14 cellular contexts compared by ENCODE assay signal in the genomic region with DNA sequence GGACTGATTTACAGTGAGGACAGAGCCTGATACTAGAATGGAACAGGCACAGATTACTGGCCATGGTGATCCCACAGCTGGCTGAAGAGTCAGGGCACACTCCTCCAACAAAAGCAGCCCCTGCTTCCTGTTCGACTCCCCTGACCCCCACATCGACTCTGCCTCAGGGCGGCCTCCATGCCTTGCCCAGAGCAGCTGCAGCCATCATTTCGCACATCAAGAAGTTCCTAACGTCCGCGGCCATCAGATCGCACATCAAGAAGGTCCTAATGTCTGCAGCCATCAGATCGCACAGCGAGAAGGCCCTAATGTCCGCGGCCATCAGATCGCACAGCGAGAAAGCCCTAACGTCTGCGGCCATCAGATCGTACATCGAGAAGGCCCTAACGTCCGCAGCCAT.
DNase-seq lines count a peak whose midpoint lies in the region; ATAC-seq and TF ChIP-seq lines count a peak whose summit lies in the region.
"Had no signal": no experiment of that assay in that cellular context is flagged by ENCODE, and none has a peak within 500 bp of the region (broad histone marks: within the 10 kb centered on the region; RNA-seq: fewer than 3 reads in every experiment).

No MANE protein-coding gene starts in this region.

- 0 out of 2 replicates have a peak overlapping the region, but pooled peaks have one; percentile 2 for H3K14ac ChIP-seq in H9 (ENCODE audit: insufficient read depth, low read length)

- H3K27ac ChIP-seq in H9 (ENCODE audit: insufficient read length, low read depth, low read length) = no peak overlapping the region
- no peak overlapping the region for H3K27ac ChIP-seq in vagina

- H3K27me3 ChIP-seq in H9 (ENCODE audit: insufficient read depth, low read length) (no peaks in the 10 kb centered on the region), vagina (no peaks in the 10 kb centered on the region)

- no peak overlapping the region for H3K23ac ChIP-seq in H9 (ENCODE audit: insufficient read length, low read depth, low read length)

- no peak overlapping the region for H4K5ac ChIP-seq in H9 (ENCODE audit: insufficient read length, low read depth, low read length)

- H2BK20ac ChIP-seq in H9 (ENCODE audit: low read depth, low read length, poor library complexity, severe bottlenecking) = no peak overlapping the region

- TF ChIP-seq CTCF in H9 (conservative IDR thresholded peaks at IDR 0.05) (no peak), WTC11 (IDR thresholded peaks at IDR 0.05) (no peak), mesothelial cell of epicardium (IDR thresholded peaks at IDR 0.05; ENCODE audit: unreplicated experiment) (no peak), vagina (IDR thresholded peaks at IDR 0.05) (no peak)

- TF ChIP-seq POLR2A in vagina (IDR thresholded peaks at IDR 0.05) = no peak

- H3T11ph ChIP-seq in H9 (ENCODE audit: low read length) = no peak overlapping the region

- ATAC-seq in WTC11 (peak; percentile 22; the same call in 1 of the 2 replicates), HG03354 (IDR thresholded peaks at IDR 0.05; ENCODE audit: poor library complexity, severe bottlenecking, unreplicated experiment) (no peak)
- no peak for ATAC-seq in stimulated activated naive B cell treated with anti-CD40 and anti-IgM and Interleukin-4, amounts not matched to agents 10 μg/mL and 1 μg/mL and 100 μg/mL, for 72 hours (replicated peaks)
- ATAC-seq: CD8-positive, alpha-beta T cell; HCT116; K562 had no signal

- no peak overlapping the region for H3K4ac ChIP-seq in H9 (ENCODE audit: low read depth, low read length)

- H3K4me3 Mint-ChIP-seq in H9 (no peak overlapping the region), WTC11 (no peak overlapping the region), mesothelial cell of epicardium (no peak overlapping the region)
- H3K4me3 Mint-ChIP-seq in stimulated activated naive B cell treated with anti-CD40 and anti-IgM and Interleukin-4, amounts not matched to agents 10 μg/mL and 1 μg/mL and 100 μg/mL, for 72 hours = no peak overlapping the region
- H3K4me3 Mint-ChIP-seq: CD14-positive monocyte; CD8-positive, alpha-beta T cell had no signal

- no peaks in the 10 kb centered on the region for H3K36me3 Mint-ChIP-seq in H9 (ENCODE audit: insufficient read depth in 1 of 3, low read depth in 3 of 3)
- H3K36me3 Mint-ChIP-seq in WTC11 = no peaks in the 10 kb centered on the region
- no peaks in the 10 kb centered on the region for H3K36me3 Mint-ChIP-seq in mesothelial cell of epicardium
- no peaks in the 10 kb centered on the region for H3K36me3 Mint-ChIP-seq in stimulated activated naive B cell treated with anti-CD40 and anti-IgM and Interleukin-4, amounts not matched to agents 10 μg/mL and 1 μg/mL and 100 μg/mL, for 72 hours
- H3K36me3 Mint-ChIP-seq: CD14-positive monocyte; CD8-positive, alpha-beta T cell had no signal

- no peak overlapping the region for H2BK5ac ChIP-seq in H9 (ENCODE audit: insufficient read length, low read length)

- no peak overlapping the region for H2AK5ac ChIP-seq in H9 (ENCODE audit: insufficient read length, low read length)

- no peak overlapping the region for H4K91ac ChIP-seq in H9 (ENCODE audit: insufficient read length, low read depth, low read length)

- no peak overlapping the region for H3K4me2 ChIP-seq in H9 (ENCODE audit: insufficient read depth, insufficient read length, low read length)

- no peak overlapping the region for H2BK12ac ChIP-seq in H9 (ENCODE audit: insufficient read length, low read depth, low read length)

- no peak overlapping the region for H2BK15ac ChIP-seq in H9 (ENCODE audit: low read depth, low read length)

- H3K4me1 ChIP-seq in H9 (ENCODE audit: insufficient read depth, low read length) (peaks cover 7% of the 10 kb centered on the region; the same call in 1 of the 2 replicates), vagina (no peaks in the 10 kb centered on the region)

- no peaks in the 10 kb centered on the region for H3K27me3 Mint-ChIP-seq in H9 (ENCODE audit: low read depth)
- no peaks in the 10 kb centered on the region for H3K27me3 Mint-ChIP-seq in WTC11 (ENCODE audit: low read depth)
- H3K27me3 Mint-ChIP-seq in mesothelial cell of epicardium (ENCODE audit: low read depth) = peaks cover 25% of the 10 kb centered on the region
- H3K27me3 Mint-ChIP-seq in stimulated activated naive B cell treated with anti-CD40 and anti-IgM and Interleukin-4, amounts not matched to agents 10 μg/mL and 1 μg/mL and 100 μg/mL, for 72 hours = peaks cover 0 to 3% of the 10 kb centered on the region in 2 donors

- DNase-seq in H9 = no peak
- DNase-seq in WTC11 (ENCODE audit: low spot score) = no peak
- no peak for DNase-seq in mesothelial cell of epicardium (ENCODE audit: low spot score in 2 of 2, unreplicated experiment in 2 of 2)
- DNase-seq in vagina (ENCODE audit: extremely low spot score in 2 of 2) = peak; percentile 62 to 79
- DNase-seq in NAMALWA (ENCODE audit: low spot score) = no peak
- DNase-seq in stimulated activated naive B cell treated with anti-CD40 and anti-IgM and Interleukin-4, amounts not matched to agents 10 μg/mL and 1 μg/mL and 100 μg/mL, for 72 hours = no peak
- DNase-seq: CD8-positive, alpha-beta T cell; COR-L47; DND-41; GDM1 had no signal

- no CpG with 5 or more reads among the region's 20 CpGs for WGBS in H9 (ENCODE audit: extremely low coverage, insufficient read length, low lambda C conversion rate)

- H3K36me3 ChIP-seq in vagina = no peaks in the 10 kb centered on the region

- H4K20me1 ChIP-seq in H9 (ENCODE audit: control insufficient read depth, insufficient read depth, insufficient read length) = no peaks in the 10 kb centered on the region

- H3K9ac ChIP-seq in H9 (ENCODE audit: extremely low read depth, insufficient read length, low read length) = no peak overlapping the region

- peak overlapping the region in 1 of 3 experiments; percentile 86; a peak in 4 of 7 replicates for H3K27ac Mint-ChIP-seq in H9
- H3K27ac Mint-ChIP-seq in WTC11 = no peak overlapping the region
- peak overlapping the region; percentile 5 for H3K27ac Mint-ChIP-seq in mesothelial cell of epicardium
- no peak overlapping the region for H3K27ac Mint-ChIP-seq in stimulated activated naive B cell treated with anti-CD40 and anti-IgM and Interleukin-4, amounts not matched to agents 10 μg/mL and 1 μg/mL and 100 μg/mL, for 72 hours
- H3K27ac Mint-ChIP-seq: CD8-positive, alpha-beta T cell had no signal

- no peak overlapping the region for H2AFZ ChIP-seq in H9 (ENCODE audit: low read length)

- H3K79me2 ChIP-seq in H9 (ENCODE audit: insufficient read depth, low read length) = no peaks in the 10 kb centered on the region

- H3K79me1 ChIP-seq in H9 (ENCODE audit: insufficient read depth, low read depth, low read length, poor library complexity, severe bottlenecking) = no peaks in the 10 kb centered on the region

- no peak overlapping the region for H3K56ac ChIP-seq in H9 (ENCODE audit: insufficient read length, low read depth, low read length)

- CTCF ChIA-PET in WTC11 (lab: Charles Lee) = interaction anchor here (1.1 kb wide), 1 partner anchor 120 kb away, joined by 3 read pairs; no protein-coding TSS in a partner anchor

- H3K4me1 Mint-ChIP-seq in H9 (peaks cover 12 to 19% of the 10 kb centered on the region in 2 experiments), WTC11 (peaks cover 17% of the 10 kb centered on the region), mesothelial cell of epicardium (no peaks in the 10 kb centered on the region)
- no peaks in the 10 kb centered on the region for H3K4me1 Mint-ChIP-seq in stimulated activated naive B cell treated with anti-CD40 and anti-IgM and Interleukin-4, amounts not matched to agents 10 μg/mL and 1 μg/mL and 100 μg/mL, for 72 hours
- H3K4me1 Mint-ChIP-seq: CD14-positive monocyte had no signal

- intact Hi-C loops in vagina (cut with DNase I) = no loop called here

- H3K9me3 Mint-ChIP-seq in H9 (no peaks in the 10 kb centered on the region), WTC11 (no peaks in the 10 kb centered on the region), mesothelial cell of epicardium (no peaks in the 10 kb centered on the region)
- H3K9me3 Mint-ChIP-seq in stimulated activated naive B cell treated with anti-CD40 and anti-IgM and Interleukin-4, amounts not matched to agents 10 μg/mL and 1 μg/mL and 100 μg/mL, for 72 hours = no peaks in the 10 kb centered on the region
- H3K9me3 Mint-ChIP-seq: CD14-positive monocyte; CD8-positive, alpha-beta T cell had no signal

- H3K9me3 ChIP-seq in H9 (ENCODE audit: control insufficient read depth, low read depth, low read length) (no peaks in the 10 kb centered on the region), vagina (no peaks in the 10 kb centered on the region)

- H3K18ac ChIP-seq in H9 (ENCODE audit: insufficient read length, low read depth, low read length) = no peak overlapping the region

- H2BK120ac ChIP-seq in H9 (ENCODE audit: low read depth, low read length, poor library complexity, severe bottlenecking) = no peak overlapping the region

- POLR2A ChIA-PET in WTC11 (lab: Charles Lee) = no interaction called here

- no peak overlapping the region for H4K8ac ChIP-seq in H9 (replicated peaks; ENCODE audit: insufficient read length, low read depth, low read length)

- H3K23me2 ChIP-seq in H9 (ENCODE audit: insufficient read length, low read depth, low read length, poor library complexity, severe bottlenecking) = no peaks in the 10 kb centered on the region

- no peak overlapping the region for H3K4me3 ChIP-seq in vagina
- H3K4me3 ChIP-seq: K562 had no signal

TF ChIP-seq in WTC11, 78 proteins besides CTCF, POLR2A, EP300 and RAD21:
- TF ChIP-seq, protein P1, sequence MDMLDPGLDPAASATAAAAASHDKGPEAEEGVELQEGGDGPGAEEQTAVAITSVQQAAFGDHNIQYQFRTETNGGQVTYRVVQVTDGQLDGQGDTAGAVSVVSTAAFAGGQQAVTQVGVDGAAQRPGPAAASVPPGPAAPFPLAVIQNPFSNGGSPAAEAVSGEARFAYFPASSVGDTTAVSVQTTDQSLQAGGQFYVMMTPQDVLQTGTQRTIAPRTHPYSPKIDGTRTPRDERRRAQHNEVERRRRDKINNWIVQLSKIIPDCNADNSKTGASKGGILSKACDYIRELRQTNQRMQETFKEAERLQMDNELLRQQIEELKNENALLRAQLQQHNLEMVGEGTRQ (CRISPR knock-in tag; IDR thresholded peaks at IDR 0.05) = no peak

Comparison
In these comparisons a context has a peak if more than half of its experiments do, and no peak if none do; other contexts are left out.
1. DNase-seq: peak in vagina (2 of 2); none in H9 (single experiment), WTC11 (single experiment), mesothelial cell of epicardium (0 of 2), NAMALWA (single experiment) and stimulated activated naive B cell treated with anti-CD40 and anti-IgM and Interleukin-4, amounts not matched to agents 10 μg/mL and 1 μg/mL and 100 μg/mL, for 72 hours (single experiment).